In the genomic region with DNA sequence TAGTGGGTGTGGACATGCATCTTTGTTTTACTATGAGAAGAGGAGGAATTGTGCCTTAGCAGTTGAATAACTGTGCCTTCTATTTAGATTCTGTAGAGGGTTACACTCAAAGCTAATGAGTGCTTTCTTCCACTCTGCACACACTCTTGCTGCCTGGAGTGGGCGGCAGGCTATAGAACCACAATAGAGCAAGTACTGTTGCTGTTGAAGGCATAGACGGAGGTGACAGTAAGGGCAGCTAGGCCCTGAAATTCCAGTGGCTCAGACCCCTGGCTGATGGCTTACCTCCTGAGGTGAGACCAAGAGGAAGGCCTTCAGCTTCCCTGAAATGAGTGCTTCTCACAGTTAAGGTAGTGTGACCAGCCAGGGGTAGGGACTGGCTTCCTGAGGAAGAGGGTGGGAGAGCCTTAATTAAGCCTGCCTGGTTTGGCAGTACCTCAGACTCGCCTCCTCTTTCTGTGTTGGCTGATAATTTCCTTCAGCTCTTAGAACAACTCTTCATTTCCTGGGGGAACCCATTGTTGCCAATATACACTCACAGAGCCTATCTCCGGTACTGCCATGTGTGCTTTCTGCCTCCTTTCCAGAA, we compare ENCODE assay signal across 8 cellular contexts. TPM values are rescaled to one million over a fixed set of nuclear protein-coding genes. Genes with fewer than 3 reads are reported as not detected.
A peak's percentile ranks its signal among the peaks of the same experiment; 100 is the strongest.
DNase-seq lines count a peak whose midpoint lies in the region; TF ChIP-seq lines count a peak whose summit lies in the region.

No MANE protein-coding gene starts in this region.

- H3K14ac ChIP-seq in mesenchymal stem cell (ENCODE audit: low read length in 2 of 2), result peak overlapping the region in 1 of 2 experiments; percentile 73

- no peak overlapping the region for H2BK15ac ChIP-seq in mesenchymal stem cell (ENCODE audit: low read depth, poor library complexity, severe bottlenecking)

- peak overlapping the region; percentile 57 for H4K91ac ChIP-seq in mesenchymal stem cell (ENCODE audit: low read length)

- no peak overlapping the region for H2BK5ac ChIP-seq in mesenchymal stem cell (ENCODE audit: low read depth, low read length, poor library complexity, severe bottlenecking)

- H3K4me1 Mint-ChIP-seq in T-helper 1 cell treated with Interleukin-12 subunit alpha and Interleukin-12 subunit beta and Interleukin-4 antibody, amounts not matched to agents 30 μg/mL and 1 μg/mL, for 36 hours (ENCODE audit: low read depth), result peaks cover 77% of the 10 kb centered on the region
- H3K4me1 Mint-ChIP-seq in activated T-helper 1 cell treated with anti-CD3 and anti-CD28 coated beads, Interleukin-12 subunit alpha, Interleukin-12 subunit beta, Interleukin-2, Interleukin-4 antibody, amounts not matched to agents 30 ng/mL and 10 ng/mL and 1 ng/mL, durations not matched to agents 14 hours and 24 hours and 36 hours (ENCODE audit: low read depth), result peaks cover 82% of the 10 kb centered on the region

- peak overlapping the region; percentile 38 to 65 for H2BK12ac ChIP-seq in mesenchymal stem cell (ENCODE audit: low read length in 2 of 2)

- H3K4me3 Mint-ChIP-seq in T-helper 1 cell treated with Interleukin-12 subunit alpha and Interleukin-12 subunit beta and Interleukin-4 antibody, amounts not matched to agents 30 μg/mL and 1 μg/mL, for 36 hours, result peak overlapping the region; percentile 67
- peak overlapping the region; percentile 76 for H3K4me3 Mint-ChIP-seq in activated T-helper 1 cell treated with anti-CD3 and anti-CD28 coated beads, Interleukin-12 subunit alpha, Interleukin-12 subunit beta, Interleukin-2, Interleukin-4 antibody, amounts not matched to agents 30 ng/mL and 10 ng/mL and 1 ng/mL, durations not matched to agents 14 hours and 24 hours and 36 hours

- H2AFZ ChIP-seq in mesenchymal stem cell (ENCODE audit: low read depth, low read length), result no peak overlapping the region

- DNase-seq in T-helper 1 cell, result no peak
- DNase-seq in activated T-helper 1 cell treated with anti-CD3 and anti-CD28 coated beads, Interleukin-12 subunit alpha, Interleukin-12 subunit beta, Interleukin-2, Interleukin-4 antibody, amounts not matched to agents 30 ng/mL and 10 ng/mL and 1 ng/mL, durations not matched to agents 14 hours and 24 hours and 36 hours (ENCODE audit: low spot score), result peak; percentile 12
- DNase-seq in mesenchymal stem cell, result no peak
- no peak for DNase-seq in tibial artery
- DNase-seq in MV-4-11 (lab: John Stamatoyannopoulos, UW), result no peak
- no peak for DNase-seq in central memory CD4-positive, alpha-beta T cell
- DNase-seq in SJCRH30, result no peak

- peaks cover 48% of the 10 kb centered on the region for H3K79me1 ChIP-seq in mesenchymal stem cell (replicated peaks; ENCODE audit: low read length, poor library complexity, severe bottlenecking)

- peak overlapping the region; percentile 23 for H2AK5ac ChIP-seq in mesenchymal stem cell (ENCODE audit: low read length, severe bottlenecking)

- 92% methylated on average over 4 of the region's 4 CpGs for WGBS in mesenchymal stem cell

- H3K18ac ChIP-seq in mesenchymal stem cell (ENCODE audit: low read depth in 1 of 2, low read length in 2 of 2), result peak overlapping the region in 1 of 2 experiments; percentile 73

- H2BK120ac ChIP-seq in mesenchymal stem cell (ENCODE audit: low read depth, low read length), result no peak overlapping the region

- H3K4me3 ChIP-seq in mesenchymal stem cell (ENCODE audit: insufficient read depth in 1 of 2, low read depth in 1 of 2, low read length in 2 of 2) (no peak overlapping the region), tibial artery (no peak overlapping the region), SJCRH30 (no peak overlapping the region)

- no peak overlapping the region for H4K8ac ChIP-seq in mesenchymal stem cell (ENCODE audit: low read length)

- H3K9me3 Mint-ChIP-seq in T-helper 1 cell treated with Interleukin-12 subunit alpha and Interleukin-12 subunit beta and Interleukin-4 antibody, amounts not matched to agents 30 μg/mL and 1 μg/mL, for 36 hours, result peaks cover 8% of the 10 kb centered on the region
- peaks cover 3% of the 10 kb centered on the region for H3K9me3 Mint-ChIP-seq in activated T-helper 1 cell treated with anti-CD3 and anti-CD28 coated beads, Interleukin-12 subunit alpha, Interleukin-12 subunit beta, Interleukin-2, Interleukin-4 antibody, amounts not matched to agents 30 ng/mL and 10 ng/mL and 1 ng/mL, durations not matched to agents 14 hours and 24 hours and 36 hours

- H3K36me3 Mint-ChIP-seq in T-helper 1 cell treated with Interleukin-12 subunit alpha and Interleukin-12 subunit beta and Interleukin-4 antibody, amounts not matched to agents 30 μg/mL and 1 μg/mL, for 36 hours (ENCODE audit: low read depth), result peaks cover 12% of the 10 kb centered on the region
- peaks cover 29% of the 10 kb centered on the region for H3K36me3 Mint-ChIP-seq in activated T-helper 1 cell treated with anti-CD3 and anti-CD28 coated beads, Interleukin-12 subunit alpha, Interleukin-12 subunit beta, Interleukin-2, Interleukin-4 antibody, amounts not matched to agents 30 ng/mL and 10 ng/mL and 1 ng/mL, durations not matched to agents 14 hours and 24 hours and 36 hours (ENCODE audit: low read depth)

- H3K9me3 ChIP-seq in mesenchymal stem cell (ENCODE audit: control insufficient read depth, low read length), result peaks cover 5% of the 10 kb centered on the region
- H3K9me3 ChIP-seq in tibial artery, result no peaks in the 10 kb centered on the region
- H3K9me3 ChIP-seq in SJCRH30 (replicated peaks), result peaks cover 6% of the 10 kb centered on the region; the same call in 1 of the 2 replicates

- H3K4me2 ChIP-seq in mesenchymal stem cell (ENCODE audit: low read length, poor library complexity, severe bottlenecking), result no peak overlapping the region

- H3K27me3 Mint-ChIP-seq in T-helper 1 cell treated with Interleukin-12 subunit alpha and Interleukin-12 subunit beta and Interleukin-4 antibody, amounts not matched to agents 30 μg/mL and 1 μg/mL, for 36 hours (ENCODE audit: low read depth), result no peaks in the 10 kb centered on the region
- H3K27me3 Mint-ChIP-seq in activated T-helper 1 cell treated with anti-CD3 and anti-CD28 coated beads, Interleukin-12 subunit alpha, Interleukin-12 subunit beta, Interleukin-2, Interleukin-4 antibody, amounts not matched to agents 30 ng/mL and 10 ng/mL and 1 ng/mL, durations not matched to agents 14 hours and 24 hours and 36 hours (ENCODE audit: insufficient read depth), result no peaks in the 10 kb centered on the region

- no peaks in the 10 kb centered on the region for H3K36me3 ChIP-seq in mesenchymal stem cell (ENCODE audit: control insufficient read depth in 1 of 2, insufficient read depth in 2 of 2, low read depth in 1 of 2, low read length in 2 of 2)
- no peaks in the 10 kb centered on the region for H3K36me3 ChIP-seq in tibial artery
- H3K36me3 ChIP-seq in SJCRH30, result no peaks in the 10 kb centered on the region

- intact Hi-C loops in activated T-helper 1 cell treated with anti-CD3 and anti-CD28 coated beads, Interleukin-12 subunit alpha, Interleukin-12 subunit beta, Interleukin-2, Interleukin-4 antibody, amounts not matched to agents 30 ng/mL and 10 ng/mL and 1 ng/mL, durations not matched to agents 14 hours and 24 hours and 36 hours (cut with micrococcal nuclease), result loop anchor here (1.0 kb wide), 7 partner anchors 8 to 80 kb away; a partner anchor contains a TSS
- intact Hi-C loops in tibial artery (cut with DNase I; ENCODE audit: low total_unique reads), result no loop called here

- H3K27me3 ChIP-seq in mesenchymal stem cell (ENCODE audit: control insufficient read depth in 1 of 2, insufficient read depth in 1 of 2, low read length in 2 of 2) (no peaks in the 10 kb centered on the region), tibial artery (no peaks in the 10 kb centered on the region), SJCRH30 (no peaks in the 10 kb centered on the region)

- peaks cover 26% of the 10 kb centered on the region for H3K4me1 ChIP-seq in mesenchymal stem cell (ENCODE audit: control insufficient read depth, insufficient read depth, low read depth, low read length)
- H3K4me1 ChIP-seq in tibial artery, result peaks cover 0 to 79% (median 74%) of the 10 kb centered on the region in 4 donors
- H3K4me1 ChIP-seq in SJCRH30, result peaks cover 7% of the 10 kb centered on the region

- H3K27ac ChIP-seq in mesenchymal stem cell (ENCODE audit: low read length, poor library complexity, severe bottlenecking) (no peak overlapping the region), tibial artery (peak overlapping the region; percentile 61 to 62), SJCRH30 (no peak overlapping the region)

- H3K4ac ChIP-seq in mesenchymal stem cell (ENCODE audit: low read depth in 1 of 2, low read length in 2 of 2), result peak overlapping the region in 1 of 2 experiments; percentile 15

- H3K23ac ChIP-seq in mesenchymal stem cell (ENCODE audit: low read length in 2 of 2), result peak overlapping the region in 1 of 2 experiments; percentile 9

- TF ChIP-seq CTCF in tibial artery (IDR thresholded peaks at IDR 0.05), result no peak

- no peak overlapping the region for H3K9ac ChIP-seq in mesenchymal stem cell (ENCODE audit: low read length)

- H3K27ac Mint-ChIP-seq in T-helper 1 cell treated with Interleukin-12 subunit alpha and Interleukin-12 subunit beta and Interleukin-4 antibody, amounts not matched to agents 30 μg/mL and 1 μg/mL, for 36 hours, result peak overlapping the region; percentile 92
- H3K27ac Mint-ChIP-seq in activated T-helper 1 cell treated with anti-CD3 and anti-CD28 coated beads, Interleukin-12 subunit alpha, Interleukin-12 subunit beta, Interleukin-2, Interleukin-4 antibody, amounts not matched to agents 30 ng/mL and 10 ng/mL and 1 ng/mL, durations not matched to agents 14 hours and 24 hours and 36 hours, result peak overlapping the region; percentile 91

RNA-seq across cellular contexts. Expression of a gene that starts 24.7 kb away (rescaled TPM):
- 91.3 and 94.3 TPM in 2 replicates for total RNA-seq in activated T-helper 1 cell treated with anti-CD3 and anti-CD28 coated beads, Interleukin-12 subunit alpha, Interleukin-12 subunit beta, Interleukin-2, Interleukin-4 antibody, amounts not matched to agents 30 ng/mL and 10 ng/mL and 1 ng/mL, durations not matched to agents 14 hours and 24 hours and 36 hours
- polyA plus RNA-seq in mesenchymal stem cell (2013, experiment 1 of 2), result 8.9 TPM
- 9.1 TPM for polyA plus RNA-seq in mesenchymal stem cell (2013, experiment 2 of 2)
- total RNA-seq in SJCRH30 (2014; rRNA removed; shearing (Covaris generic)), result 5.2 and 5.9 TPM in 2 replicates

Comparison
In these comparisons a context has a peak if more than half of its experiments do, and no peak if none do; other contexts are left out.
1. H3K27ac ChIP-seq: peak in tibial artery (2 of 2); none in mesenchymal stem cell (single experiment) and SJCRH30 (single experiment).
2. RNA of a gene that starts 24.7 kb away (total RNA-seq): 91.3 to 94.3 TPM in activated T-helper 1 cell treated with anti-CD3 and anti-CD28 coated beads, Interleukin-12 subunit alpha, Interleukin-12 subunit beta, Interleukin-2, Interleukin-4 antibody, amounts not matched to agents 30 ng/mL and 10 ng/mL and 1 ng/mL, durations not matched to agents 14 hours and 24 hours and 36 hours; 5.2 to 5.9 TPM in SJCRH30; every median in the first group is over 10 times any median in the second.